Comparison of ENCODE assay signal across 8 cellular contexts in genomic region chr9:111483862-111484563, GRCh38. TPM values are rescaled to one million over a fixed set of nuclear protein-coding genes. Genes with fewer than 3 reads are reported as not detected.
A peak's percentile ranks its signal among the peaks of the same experiment; 100 is the strongest.
DNase-seq lines count a peak whose midpoint lies in the region; ATAC-seq and TF ChIP-seq lines count a peak whose summit lies in the region.

Gene ECPAS, minus strand, starts transcription at chr9:111484383. Its CDS starts 11,465 bp downstream, at chr9:111472918.

- ATAC-seq in GM21825 (IDR thresholded peaks at IDR 0.05; ENCODE audit: unreplicated experiment) (peak; percentile 60), Right ventricle myocardium superior (ENCODE audit: poor library complexity) (peak; percentile 81)

- WGBS in thyroid gland, 2 donors = 0% methylated on average over 2 to 17 of the region's 99 CpGs

- H3K27me3 ChIP-seq in adipocyte (replicated peaks; ENCODE audit: control insufficient read depth, insufficient read depth, low read length) = no peaks in the 10 kb centered on the region
- H3K27me3 ChIP-seq in parathyroid adenoma (ENCODE audit: control insufficient read depth, insufficient read depth, low read length) = no peaks in the 10 kb centered on the region
- H3K27me3 ChIP-seq in thyroid gland = no peaks in the 10 kb centered on the region

- peak within 1 kb of the TSS; percentile 74 for H3K27ac ChIP-seq in KOPT-K1 (ENCODE audit: low read depth, low read length, poor library complexity, severe bottlenecking)
- peak within 1 kb of the TSS; percentile 96 for H3K27ac ChIP-seq in parathyroid adenoma
- H3K27ac ChIP-seq in thyroid gland = peak within 1 kb of the TSS; percentile 86 to 97 (median 97)

- intact Hi-C loops in Right ventricle myocardium superior (cut with DNase I) (no loop called here), thyroid gland (cut with DNase I) (no loop called here)

- peak within 1 kb of the TSS; percentile 86 for H2AFZ ChIP-seq in parathyroid adenoma

- peak within 1 kb of the TSS; percentile 64 for H3K4me2 ChIP-seq in parathyroid adenoma (ENCODE audit: low read length)

- H3K4me3 ChIP-seq in adipocyte (ENCODE audit: low read length) (peak within 1 kb of the TSS; percentile 95), parathyroid adenoma (ENCODE audit: low read depth, low read length) (peak within 1 kb of the TSS; percentile 64), thyroid gland (replicated peaks in 1 of 3) (peak within 1 kb of the TSS; percentile 60 to 65 (median 61))

- TF ChIP-seq POLR2A in thyroid gland (IDR thresholded peaks at IDR 0.05) = peak in 1 of 2 donors; percentile 69

- H3K36me3 ChIP-seq in ES-I3 (ENCODE audit: insufficient read depth, low read length) (no peaks in the 10 kb centered on the region), KOPT-K1 (ENCODE audit: insufficient read depth, low read length) (no peaks in the 10 kb centered on the region), adipocyte (ENCODE audit: control insufficient read depth, insufficient read depth, low read length, severe bottlenecking) (no peaks in the 10 kb centered on the region), parathyroid adenoma (ENCODE audit: control insufficient read depth, insufficient read depth, low read length) (no peaks in the 10 kb centered on the region), thyroid gland (no peaks in the 10 kb centered on the region)

- TF ChIP-seq CTCF in parathyroid adenoma (IDR thresholded peaks at IDR 0.05) (no peak), thyroid gland (IDR thresholded peaks at IDR 0.05) (peak in 1 of 6 experiments; percentile 20)

- peaks cover 12% of the 10 kb centered on the region for H3K79me2 ChIP-seq in parathyroid adenoma

- DNase-seq in SW480 (ENCODE audit: low spot score) = peak; percentile 87
- DNase-seq in adipocyte (ENCODE audit: low read depth) = peak; percentile 93
- DNase-seq in Right ventricle myocardium superior = peak; percentile 83
- DNase-seq in thyroid gland = peak; percentile 73 to 75

- H3K9me3 ChIP-seq in ES-I3 (ENCODE audit: control insufficient read depth, insufficient read depth, low read length) = no peaks in the 10 kb centered on the region
- H3K9me3 ChIP-seq in KOPT-K1 (ENCODE audit: insufficient read depth, low read length, poor library complexity, severe bottlenecking) = no peaks in the 10 kb centered on the region
- no peaks in the 10 kb centered on the region for H3K9me3 ChIP-seq in adipocyte (ENCODE audit: control insufficient read depth, low read length)
- no peaks in the 10 kb centered on the region for H3K9me3 ChIP-seq in parathyroid adenoma (ENCODE audit: control insufficient read depth, low read length)
- no peaks in the 10 kb centered on the region for H3K9me3 ChIP-seq in thyroid gland

- H3K9ac ChIP-seq in ES-I3 (ENCODE audit: low read depth, low read length) = peak within 1 kb of the TSS; percentile 77
- peak within 1 kb of the TSS; percentile 98 for H3K9ac ChIP-seq in adipocyte (ENCODE audit: low read length)
- H3K9ac ChIP-seq in parathyroid adenoma = peak within 1 kb of the TSS; percentile 61

- H3K4me1 ChIP-seq in ES-I3 (ENCODE audit: insufficient read depth, low read length) = no peaks in the 10 kb centered on the region
- H3K4me1 ChIP-seq in adipocyte (ENCODE audit: control insufficient read depth, insufficient read depth, low read length) = peaks cover 22% of the 10 kb centered on the region
- peaks cover 3% of the 10 kb centered on the region for H3K4me1 ChIP-seq in parathyroid adenoma
- H3K4me1 ChIP-seq in thyroid gland = peaks cover 13 to 16% of the 10 kb centered on the region in 2 donors

RNA-seq across cellular contexts. Expression of gene ECPAS, which starts in this region (rescaled TPM):
- total RNA-seq in Right ventricle myocardium superior = 120 TPM
- 100 to 1,000 TPM in 1 of 4 donors, 10 to 100 TPM in 3; 78.1 to 128 (median 81.5) TPM for total RNA-seq in thyroid gland

Comparison
In these comparisons a context has a peak if more than half of its experiments do, and no peak if none do; other contexts are left out.
1. Peak in every context shown above with its lines: DNase-seq, ATAC-seq, H3K4me3 ChIP-seq and H3K27ac ChIP-seq.